Comparison of ENCODE assay signal across 11 cellular contexts in genomic region chr1:62185233-62185632, GRCh38. TPM values are rescaled to one million over a fixed set of nuclear protein-coding genes. Genes with fewer than 3 reads are reported as not detected.
DNase-seq lines count a peak whose midpoint lies in the region; ATAC-seq, FAIRE-seq and TF ChIP-seq lines count a peak whose summit lies in the region.
"Not testable (repeated sequence)": the region's sequence is repeated elsewhere in the genome, so short reads cannot be mapped to it uniquely, and the experiment has no call there.
"Had no signal": no experiment of that assay in that cellular context is flagged by ENCODE, and none has a peak within 500 bp of the region (broad histone marks: within the 10 kb centered on the region; RNA-seq: fewer than 3 reads in every experiment).

No MANE protein-coding gene starts in this region.

- not testable (repeated sequence) for H3K36me3 ChIP-seq in WERI-Rb-1; H1 (ENCODE audit: control insufficient read depth in 2 of 4, insufficient read depth in 4 of 4, low read length in 3 of 4)

- DNase-seq in A172 (ENCODE audit: low spot score) (peak; percentile 4), ELR (ENCODE audit: low read depth) (peak; percentile 5), HFF-Myc (ENCODE audit: extremely low read depth, low read depth) (peak; percentile 2), NCI-H2171 treated with DMSO at 0.1 percent for 48 hours (lab: John Stamatoyannopoulos, UW) (peak; percentile 41)
- DNase-seq in WERI-Rb-1; H1 (ENCODE audit: low read depth in 1 of 2, low spot score in 2 of 2); foreskin keratinocyte: not testable (repeated sequence)

- not testable (repeated sequence) for H2BK15ac ChIP-seq in H1 (ENCODE audit: low read length)

- H3K27me3 ChIP-seq in WERI-Rb-1 (ENCODE audit: insufficient read depth, low read depth, severe bottlenecking); H1 (replicated peaks in 1 of 4; ENCODE audit: control insufficient read depth in 3 of 4, extremely low read depth in 1 of 4, insufficient read depth in 3 of 4, low read length in 3 of 4); foreskin keratinocyte: not testable (repeated sequence)

- ATAC-seq in foreskin keratinocyte = peak; percentile 41

- POLR2A ChIA-PET in H1 (lab: Charles Lee; ENCODE audit: partially characterized antibody) = interaction anchor here (1.0 to 27.8 kb wide), 4 partner anchors 11 to 45 kb away, joined by 3 to 1232 read pairs (median 24); partner anchors contain the start of gene L1TD1

- H4K20me1 ChIP-seq in H1 (replicated peaks in 1 of 2; ENCODE audit: control insufficient read depth in 1 of 2, insufficient read depth in 2 of 2, low read length in 2 of 2) = not testable (repeated sequence)

- not testable (repeated sequence) for H3K14ac ChIP-seq in H1 (ENCODE audit: insufficient read length)

- CTCF ChIA-PET in H1 (lab: Charles Lee; ENCODE audit: partially characterized antibody) = interaction anchor here (1.1 to 3.8 kb wide), 6 partner anchors 9 to 222 kb away, joined by 3 to 20 read pairs (median 7); partner anchors contain the start of gene L1TD1

- H2BK12ac ChIP-seq in H1 (ENCODE audit: low read depth, low read length) = peak overlapping the region; percentile 75; the same call in 1 of the 2 replicates

- TF ChIP-seq CTCF in HFF-Myc (IDR thresholded peaks at IDR 0.05; ENCODE audit: low read depth, low read length, missing control alignments); WERI-Rb-1 (IDR thresholded peaks at IDR 0.05; ENCODE audit: low read depth, low read length); H1 (IDR thresholded peaks at IDR 0.05; ENCODE audit: control extremely low read depth in 1 of 3, insufficient read depth in 1 of 3, low read depth in 1 of 3, low read length in 3 of 3); foreskin keratinocyte (conservative IDR thresholded peaks at IDR 0.05): not testable (repeated sequence)

- not testable (repeated sequence) for TF ChIP-seq RAD21 in H1 (IDR thresholded peaks at IDR 0.05 in 1 of 2, conservative IDR thresholded peaks at IDR 0.05 in 1 of 2; ENCODE audit: low read depth in 2 of 2, low read length in 2 of 2)

- not testable (repeated sequence) for H3K79me2 ChIP-seq in H1 (ENCODE audit: control insufficient read depth in 1 of 2, insufficient read depth in 2 of 2, low read length in 2 of 2)

- 94% methylated on average over 6 of the region's 6 CpGs; no CpG with 5 or more reads in 1 of the 2 experiments for WGBS in H1 (ENCODE audit: extremely low coverage in 1 of 2, insufficient coverage in 1 of 2, insufficient read length in 1 of 2, insufficient replicate concordance in 2 of 2, low coverage in 1 of 2, low lambda C conversion rate in 2 of 2, missing lambda C conversion rate in 1 of 2), 2 experiments

- not testable (repeated sequence) for H2BK120ac ChIP-seq in H1 (replicated peaks; ENCODE audit: low read depth, low read length)

- not testable (repeated sequence) for H3K56ac ChIP-seq in H1 (replicated peaks; ENCODE audit: insufficient read length, low read depth, low read length)

- peak overlapping the region; percentile 75; the same call in 1 of the 2 replicates for H2AK5ac ChIP-seq in H1 (ENCODE audit: low read depth, low read length)

- H3K79me1 ChIP-seq in H1 (ENCODE audit: low read depth, low read length) = not testable (repeated sequence)

- not testable (repeated sequence) for FAIRE-seq in H1 (lab: Jason Lieb, UNC)

- TF ChIP-seq EP300 in H1 (IDR thresholded peaks at IDR 0.05; ENCODE audit: borderline replicate concordance in 1 of 2, low read depth in 2 of 2, low read length in 2 of 2) = not testable (repeated sequence)

- H2BK20ac ChIP-seq in H1 (ENCODE audit: low read length) = not testable (repeated sequence)

- H3K4me1 ChIP-seq in H1 (replicated peaks in 1 of 4; ENCODE audit: control insufficient read depth in 3 of 4, insufficient read depth in 4 of 4, low read length in 3 of 4) = peaks cover 7 to 27% (median 19%) of the 10 kb centered on the region in 4 experiments; a peak in 5 of 7 replicates
- not testable (repeated sequence) for H3K4me1 ChIP-seq in foreskin keratinocyte

- H2BK5ac ChIP-seq in H1 (ENCODE audit: low read depth, low read length) = 0 out of 2 replicates have a peak overlapping the region, but pooled peaks have one; percentile 63

- not testable (repeated sequence) for H3K23ac ChIP-seq in H1 (ENCODE audit: insufficient read length)

- H4K91ac ChIP-seq in H1 (replicated peaks; ENCODE audit: insufficient read length, low read length) = not testable (repeated sequence)

- not testable (repeated sequence) for H3K4ac ChIP-seq in H1 (replicated peaks; ENCODE audit: insufficient read length, low read depth, low read length)

- H3K4me3 ChIP-seq in HFF-Myc (replicated peaks; ENCODE audit: low read depth, low read length); WERI-Rb-1 (ENCODE audit: low read depth, low read length); H1 (ENCODE audit: extremely low read depth in 1 of 4, insufficient read depth in 2 of 4, low read depth in 3 of 4, low read length in 4 of 4): not testable (repeated sequence)

- peak overlapping the region; percentile 13; the same call in 1 of the 2 replicates for H3K18ac ChIP-seq in H1 (ENCODE audit: extremely low read depth, low read length)

- H4K8ac ChIP-seq in H1 (ENCODE audit: extremely low read depth, insufficient read depth, low read length) = not testable (repeated sequence)

- H3K27ac ChIP-seq in WERI-Rb-1 = peak overlapping the region; percentile 98
- not testable (repeated sequence) for H3K27ac ChIP-seq in H1 (ENCODE audit: low read depth, low read length); foreskin keratinocyte

- H3K9ac ChIP-seq in H1 (replicated peaks in 1 of 4; ENCODE audit: extremely low read depth in 1 of 4, low read depth in 3 of 4, low read length in 3 of 4) = not testable (repeated sequence)

- not testable (repeated sequence) for H4K5ac ChIP-seq in H1 (ENCODE audit: insufficient read length, low read depth, low read length)

- not testable (repeated sequence) for H3K9me3 ChIP-seq in WERI-Rb-1 (ENCODE audit: severe bottlenecking); H1 (ENCODE audit: insufficient read depth in 2 of 2, low read depth in 1 of 2, low read length in 1 of 2)

- not testable (repeated sequence) for TF ChIP-seq POLR2A in H1 (IDR thresholded peaks at IDR 0.05; ENCODE audit: control extremely low read depth in 1 of 2, low read depth in 2 of 2, low read length in 2 of 2)

- not testable (repeated sequence) for H3K4me2 ChIP-seq in H1 (ENCODE audit: insufficient read depth in 1 of 2, low read depth in 2 of 2, low read length in 2 of 2)

- H2AFZ ChIP-seq in H1 (ENCODE audit: low read length) = not testable (repeated sequence)

- not testable (repeated sequence) for H3K23me2 ChIP-seq in H1 (ENCODE audit: low read depth, low read length)

RNA-seq across cellular contexts. Expression of gene L1TD1, which starts 9.4 kb away (rescaled TPM):
- not detected in 2 replicates for total RNA-seq in A172 (2014; rRNA removed; shearing (Covaris generic))
- 425 and 441 TPM in 2 replicates for total RNA-seq in H1 (2021; fragmentation: NEBNext Ultra II Directional; extraction: Animal tissue kit (Norgen Biotek cat#: 25700))
- 20.8 and 35.3 TPM in 2 replicates for polyA plus RNA-seq in H1 (2011; rRNA removed)
- polyA plus RNA-seq in H1 (2011; cell fraction: cytosol; rRNA removed) = 102 TPM
- 28.5 TPM for polyA plus RNA-seq in H1 (2011; cell fraction: nucleus; rRNA removed)
- 165 to 378 TPM (median 196 TPM) in 4 replicates for polyA plus RNA-seq in H1 (2012, experiment 1 of 2)
- 19.6 TPM for polyA plus RNA-seq in H1 (2012, experiment 2 of 2)
- polyA plus RNA-seq in H1 (2013, experiment 1 of 2) = 521 TPM
- 516 TPM for polyA plus RNA-seq in H1 (2013, experiment 2 of 2)
- 32.9 and 39.8 TPM in 2 replicates for polyA minus RNA-seq in H1 (2011; rRNA and poly(A)+ RNA removed)
- 55.6 TPM for polyA minus RNA-seq in H1 (2011; cell fraction: cytosol; rRNA and poly(A)+ RNA removed)
- 94.0 TPM for polyA minus RNA-seq in H1 (2011; cell fraction: nucleus; rRNA and poly(A)+ RNA removed)
- total RNA-seq in foreskin keratinocyte = 8.0 and 9.7 TPM in 2 replicates
- polyA plus RNA-seq in foreskin keratinocyte = 4.0 and 4.9 TPM in 2 replicates
- total RNA-seq: A673; CD4-positive, alpha-beta memory T cell; HT-29 had no signal
- polyA plus RNA-seq: AG04450; CD4-positive, alpha-beta memory T cell had no signal

Comparison
In these comparisons a context has a peak if more than half of its experiments do, and no peak if none do; other contexts are left out.
1. RNA of gene L1TD1, which starts 9.4 kb away (total RNA-seq): 425 to 441 TPM in H1; 8.0 to 9.7 TPM in foreskin keratinocyte and not detected in A172; every median in the first group is over 10 times any median in the second.